ENCODE assay signal across 8 cellular contexts in genomic region chr18:77062518-77063003, GRCh38.
DNase-seq lines count a peak whose midpoint lies in the region; ATAC-seq, FAIRE-seq and TF ChIP-seq lines count a peak whose summit lies in the region.

No MANE protein-coding gene starts in this region.

- intact Hi-C loops in HCT116 (cut with micrococcal nuclease) (no loop called here), natural killer cell (cut with micrococcal nuclease) (loop anchor here (2.0 to 10.0 kb wide), 3 partner anchors 62 to 152 kb away; no protein-coding TSS in a partner anchor)

- peak; percentile 97 for FAIRE-seq in GM12891 (lab: Jason Lieb, UNC)

- ATAC-seq in HCT116: no peak
- peak; percentile 3 to 34 (median 29) for ATAC-seq in natural killer cell

- BruUV-seq in HCT116 (replicated peaks; lab: Mats Ljungman, UMichigan): no TSS peak

- TF ChIP-seq POLR2A in GM12891 (IDR thresholded peaks at IDR 0.05; ENCODE audit: low read depth, low read length): no peak
- no peak for TF ChIP-seq POLR2A in HCT116 (IDR thresholded peaks at IDR 0.05; ENCODE audit: borderline replicate concordance, extremely low read depth, insufficient read depth, insufficient read length)
- no peak for TF ChIP-seq POLR2A in NB4 (IDR thresholded peaks at IDR 0.05; ENCODE audit: extremely low read depth, insufficient read length)

- TF ChIP-seq RAD21 in HCT116 (IDR thresholded peaks at IDR 0.05; ENCODE audit: low read depth): no peak

- no peaks in the 10 kb centered on the region for H3K27me3 Mint-ChIP-seq in activated naive CD8-positive, alpha-beta T cell
- H3K27me3 Mint-ChIP-seq in natural killer cell (ENCODE audit: low read depth in 2 of 2): no peaks in the 10 kb centered on the region

- no peaks in the 10 kb centered on the region for H3K9me3 Mint-ChIP-seq in activated naive CD8-positive, alpha-beta T cell (ENCODE audit: low read depth)
- no peaks in the 10 kb centered on the region for H3K9me3 Mint-ChIP-seq in natural killer cell

- RAD21 ChIA-PET in HCT116 (lab: Charles Lee; ENCODE audit: low non-redundant PET in 1 of 2, low total read pairs in 2 of 2, uncharacterized antibody in 2 of 2, unreplicated experiment in 2 of 2): no interaction called here

- no peak overlapping the region for H3K27ac ChIP-seq in HCT116 (ENCODE audit: low read depth, low read length)

- CTCF ChIA-PET in HCT116 (lab: Charles Lee): interaction anchor here (1.8 kb wide), 1 partner anchor 62 kb away, joined by 6 read pairs; no protein-coding TSS in a partner anchor

- H3K4me2 ChIP-seq in HCT116 (ENCODE audit: low read length): peak overlapping the region; percentile 5; the same call in 1 of the 2 replicates

- peaks cover 40 to 58% of the 10 kb centered on the region in 2 experiments for H3K4me1 ChIP-seq in HCT116 (ENCODE audit: control insufficient read depth in 1 of 2, insufficient read depth in 2 of 2, low read length in 2 of 2)

- H3K4me3 Mint-ChIP-seq in activated naive CD8-positive, alpha-beta T cell: peak overlapping the region; percentile 40
- peak overlapping the region; percentile 81 for H3K4me3 Mint-ChIP-seq in natural killer cell

- H3K9ac ChIP-seq in HCT116 (ENCODE audit: low read length): no peak overlapping the region

- DNase-seq in GM12891 (ENCODE audit: insufficient read length, low spot score) (no peak), HCT116 (ENCODE audit: low read depth, low spot score) (no peak), NB4 (ENCODE audit: low read depth) (peak; percentile 61), natural killer cell (no peak), cerebellum (ENCODE audit: low spot score) (no peak), COLO829 (ENCODE audit: low spot score) (no peak), NCI-H1436 treated with DMSO at 0.1 percent for 48 hours (lab: John Stamatoyannopoulos, UW) (no peak)

- POLR2A ChIA-PET in HCT116 (lab: Charles Lee): no interaction called here

- H3K36me3 ChIP-seq in HCT116 (ENCODE audit: control insufficient read depth in 1 of 2, insufficient read depth in 2 of 2, low read length in 2 of 2): peaks cover 0 to 13% of the 10 kb centered on the region in 2 experiments; a peak in 1 of 4 replicates

- peak overlapping the region; percentile 79 for H3K27ac Mint-ChIP-seq in activated naive CD8-positive, alpha-beta T cell
- H3K27ac Mint-ChIP-seq in natural killer cell: peak overlapping the region; percentile 94 to 98

- no peaks in the 10 kb centered on the region for H4K20me1 ChIP-seq in HCT116 (ENCODE audit: insufficient read depth)

- no peaks in the 10 kb centered on the region for H3K9me3 ChIP-seq in HCT116 (ENCODE audit: control insufficient read depth in 1 of 2, insufficient read depth in 1 of 2, low read depth in 1 of 2, low read length in 2 of 2)

- peaks cover 81% of the 10 kb centered on the region for H3K4me1 Mint-ChIP-seq in activated naive CD8-positive, alpha-beta T cell (ENCODE audit: low read depth)
- H3K4me1 Mint-ChIP-seq in natural killer cell: peaks cover 86 to 88% of the 10 kb centered on the region in 2 donors

- H3K4me3 ChIP-seq in HCT116 (replicated peaks in 1 of 2; ENCODE audit: low read depth in 1 of 2, low read length in 2 of 2): no peak overlapping the region
- H3K4me3 ChIP-seq in NB4 (ENCODE audit: low read depth, low read length): no peak overlapping the region

- peaks cover 31% of the 10 kb centered on the region for H3K36me3 Mint-ChIP-seq in activated naive CD8-positive, alpha-beta T cell
- peaks cover 7% of the 10 kb centered on the region for H3K36me3 Mint-ChIP-seq in natural killer cell

- TF ChIP-seq CTCF in HCT116 (IDR thresholded peaks at IDR 0.05 in 2 of 3, conservative IDR thresholded peaks at IDR 0.05 in 1 of 3; ENCODE audit: borderline replicate concordance in 1 of 3, insufficient read depth in 1 of 3, low read depth in 2 of 3, low read length in 2 of 3): no peak
- no peak for TF ChIP-seq CTCF in NB4 (IDR thresholded peaks at IDR 0.05; ENCODE audit: low read depth, low read length)
- no peak for TF ChIP-seq CTCF in natural killer cell (IDR thresholded peaks at IDR 0.05)

- H2AFZ ChIP-seq in HCT116 (ENCODE audit: low read depth, low read length, poor library complexity, severe bottlenecking): no peak overlapping the region

- no peaks in the 10 kb centered on the region for H3K27me3 ChIP-seq in HCT116 (ENCODE audit: insufficient read depth, low read length)

- peaks cover 12% of the 10 kb centered on the region; the same call in 1 of the 2 replicates for H3K79me2 ChIP-seq in HCT116 (ENCODE audit: insufficient read depth, low read length)

- H3K9me2 ChIP-seq in HCT116 (ENCODE audit: insufficient read depth): no peaks in the 10 kb centered on the region

TF ChIP-seq in GM12891, 5 proteins besides CTCF, POLR2A, EP300 and RAD21:
- no peak for TF ChIP-seq TAF1 (IDR thresholded peaks at IDR 0.05; ENCODE audit: low read depth, low read length)
- 0 out of 2 replicates have a peak, but pooled peaks have one; percentile 47 for TF ChIP-seq POU2F2 (IDR thresholded peaks at IDR 0.05; ENCODE audit: low read depth, low read length)

TF ChIP-seq in HCT116, 20 proteins besides CTCF, POLR2A, EP300 and RAD21:
- TF ChIP-seq TCF7L2 (IDR thresholded peaks at IDR 0.05; ENCODE audit: borderline replicate concordance, extremely low read depth, insufficient read depth, insufficient read length): no peak
- TF ChIP-seq, protein P1, sequence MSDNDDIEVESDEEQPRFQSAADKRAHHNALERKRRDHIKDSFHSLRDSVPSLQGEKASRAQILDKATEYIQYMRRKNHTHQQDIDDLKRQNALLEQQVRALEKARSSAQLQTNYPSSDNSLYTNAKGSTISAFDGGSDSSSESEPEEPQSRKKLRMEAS (IDR thresholded peaks at IDR 0.05): no peak
